ENCODE assay signal across 9 cellular contexts in genomic region chr12:7935773-7936581, GRCh38. TPM values are rescaled to one million over a fixed set of nuclear protein-coding genes. Genes with fewer than 3 reads are reported as not detected.
A peak's percentile ranks its signal among the peaks of the same experiment; 100 is the strongest.
DNase-seq lines count a peak whose midpoint lies in the region; TF ChIP-seq lines count a peak whose summit lies in the region.
"Had no signal": no experiment of that assay in that cellular context is flagged by ENCODE, and none has a peak within 500 bp of the region (broad histone marks: within the 10 kb centered on the region; RNA-seq: fewer than 3 reads in every experiment).

TSS of gene SLC2A3 (minus strand) at chr12:7936187. CDS start at chr12:7936034, 153 bp downstream.

- DNase-seq in COLO829 (ENCODE audit: low spot score) (peak; percentile 92), H7 (peak; percentile 89), NOMO-1 treated with dmso at 0.1 percent for 144 hours (lab: John Stamatoyannopoulos, UW; ENCODE audit: unreplicated experiment) (peak; percentile 85), epidermal melanocyte (ENCODE audit: insufficient read length, low spot score) (peak; percentile 60), mesothelial cell of epicardium (ENCODE audit: low spot score in 2 of 2, unreplicated experiment in 2 of 2) (no peak), SHP77 (lab: John Stamatoyannopoulos, UW) (no peak)
- DNase-seq in activated CD8-positive, alpha-beta memory T cell treated with anti-CD3 and anti-CD28 coated beads, Interleukin-2, amount 50 U/mL, for 4 hours = peak; percentile 62
- peak; percentile 32 to 66 for DNase-seq in stimulated activated CD8-positive, alpha-beta memory T cell treated with anti-CD3 and anti-CD28 coated beads, Interleukin-15, amount 100 ng/mL, for 4 hours (ENCODE audit: low read depth in 2 of 2)

- H3K27me3 Mint-ChIP-seq in mesothelial cell of epicardium (ENCODE audit: low read depth) = no peaks in the 10 kb centered on the region
- H3K27me3 Mint-ChIP-seq: activated naive CD4-positive, alpha-beta T cell treated with anti-CD3 and anti-CD28 coated beads, Interleukin-2, amount 50 U/mL, for 24 hours had no signal

- no peaks in the 10 kb centered on the region for H3K9me3 Mint-ChIP-seq in mesothelial cell of epicardium
- H3K9me3 Mint-ChIP-seq: activated naive CD4-positive, alpha-beta T cell treated with anti-CD3 and anti-CD28 coated beads, Interleukin-2, amount 50 U/mL, for 24 hours had no signal

- no peak for TF ChIP-seq CTCF in mesothelial cell of epicardium (IDR thresholded peaks at IDR 0.05; ENCODE audit: unreplicated experiment)

- H3K36me3 ChIP-seq in H7 (replicated peaks; ENCODE audit: control insufficient read depth, insufficient read depth, low read length) = peaks cover 24% of the 10 kb centered on the region

- no peak within 1 kb of the TSS for H3K4me3 Mint-ChIP-seq in mesothelial cell of epicardium
- H3K4me3 Mint-ChIP-seq: activated naive CD4-positive, alpha-beta T cell treated with anti-CD3 and anti-CD28 coated beads, Interleukin-2, amount 50 U/mL, for 24 hours had no signal

- no peaks in the 10 kb centered on the region for H3K27me3 ChIP-seq in H7 (ENCODE audit: control insufficient read depth, insufficient read depth, low read length)

- H3K4me3 ChIP-seq in H7 (ENCODE audit: insufficient read depth, low read depth, low read length) = peak within 1 kb of the TSS; percentile 87

- peaks cover 18% of the 10 kb centered on the region for H3K4me1 Mint-ChIP-seq in mesothelial cell of epicardium

- no peak within 1 kb of the TSS for H3K27ac Mint-ChIP-seq in mesothelial cell of epicardium
- H3K27ac Mint-ChIP-seq: activated naive CD4-positive, alpha-beta T cell treated with anti-CD3 and anti-CD28 coated beads, Interleukin-2, amount 50 U/mL, for 24 hours had no signal

- H3K36me3 Mint-ChIP-seq in mesothelial cell of epicardium = peaks cover 5% of the 10 kb centered on the region

RNA-seq across cellular contexts. Expression of gene SLC2A3, which starts in this region (rescaled TPM):
- 289 and 357 TPM in 2 replicates for total RNA-seq in H7 (2014; rRNA removed; shearing (Covaris generic))
- total RNA-seq in mesothelial cell of epicardium = 170 to 186 TPM (median 186 TPM) in 3 replicates

Comparison
In these comparisons a context has a peak if more than half of its experiments do, and no peak if none do; other contexts are left out.
1. DNase-seq: peak in COLO829 (single experiment), H7 (single experiment), NOMO-1 treated with dmso at 0.1 percent for 144 hours (single experiment), activated CD8-positive, alpha-beta memory T cell treated with anti-CD3 and anti-CD28 coated beads, Interleukin-2, amount 50 U/mL, for 4 hours (single experiment), epidermal melanocyte (single experiment) and stimulated activated CD8-positive, alpha-beta memory T cell treated with anti-CD3 and anti-CD28 coated beads, Interleukin-15, amount 100 ng/mL, for 4 hours (2 of 2); none in mesothelial cell of epicardium (0 of 2) and SHP77 (0 of 2).